15 cellular contexts compared by ENCODE assay signal in genomic region chr15:51600114-51600513, GRCh38. TPM values are rescaled to one million over a fixed set of nuclear protein-coding genes. Genes with fewer than 3 reads are reported as not detected.
DNase-seq lines count a peak whose midpoint lies in the region; ATAC-seq lines count a peak whose summit lies in the region.
"Had no signal": no experiment of that assay in that cellular context is flagged by ENCODE, and none has a peak within 500 bp of the region (broad histone marks: within the 10 kb centered on the region; RNA-seq: fewer than 3 reads in every experiment).

No MANE protein-coding gene starts in this region.

- in situ Hi-C loops in ACHN (cut with HindIII; ENCODE audit: low pct_ligation_motif_present, low pct_unique_long_range_greater_than_20kb, low sequenced_read_pairs) = no loop called here

- H3K36me3 ChIP-seq in SJCRH30 = no peaks in the 10 kb centered on the region
- H3K36me3 ChIP-seq: cardiac muscle cell, esophagus muscularis mucosa had no signal

- no peaks in the 10 kb centered on the region for H3K27me3 ChIP-seq in SJCRH30
- H3K27me3 ChIP-seq: BLaER1 treated with 17β-estradiol and CSF1 and Interleukin-3, amounts not matched to agents 10 nM and 100 nM; cardiac muscle cell; esophagus muscularis mucosa had no signal

- no peaks in the 10 kb centered on the region for H3K4me1 ChIP-seq in SJCRH30
- H3K4me1 ChIP-seq: esophagus muscularis mucosa had no signal

- ATAC-seq in GM18907 (IDR thresholded peaks at IDR 0.05; ENCODE audit: unreplicated experiment) (peak; percentile 61), esophagus mucosa (peak; percentile 55), HG02885 (IDR thresholded peaks at IDR 0.05; ENCODE audit: poor library complexity, unreplicated experiment) (no peak), HG03025 (IDR thresholded peaks at IDR 0.05; ENCODE audit: low FRiP score, unreplicated experiment) (no peak)

- no peak overlapping the region for H3K4me3 ChIP-seq in SJCRH30
- H3K4me3 ChIP-seq: BLaER1 treated with 17β-estradiol and CSF1 and Interleukin-3, amounts not matched to agents 10 nM and 100 nM; cardiac muscle cell; esophagus muscularis mucosa had no signal

- peak; percentile 52 for DNase-seq in ACHN
- peak; percentile 67 for DNase-seq in M059J (ENCODE audit: low read depth)
- DNase-seq in activated effector memory CD4-positive, alpha-beta T cell treated with anti-CD3 and anti-CD28 coated beads, Interleukin-2, amount 50 U/mL, for 16 hours = no peak
- no peak for DNase-seq in SJCRH30
- DNase-seq: activated T-cell treated with anti-CD3 and anti-CD28 coated beads, Interleukin-2, amount 50 U/mL, for 1 hour; H7; NCI-H2081 treated with DMSO at 0.1 percent for 48 hours; T1000 had no signal

- no peaks in the 10 kb centered on the region for H3K9me3 ChIP-seq in SJCRH30 (replicated peaks)
- H3K9me3 ChIP-seq: esophagus muscularis mucosa had no signal

- H3K27ac ChIP-seq in SJCRH30 = no peak overlapping the region
- H3K27ac ChIP-seq: BLaER1 treated with 17β-estradiol and CSF1 and Interleukin-3, amounts not matched to agents 10 nM and 100 nM; cardiac muscle cell; esophagus muscularis mucosa had no signal

RNA-seq across cellular contexts. Expression of gene DMXL2, which starts 22.5 kb away (rescaled TPM):
- total RNA-seq in M059J (2014; rRNA removed; shearing (Covaris generic)) = 12.6 and 14.7 TPM in 2 replicates
- 4.4 TPM for total RNA-seq in esophagus mucosa
- 16.7 and 22.4 TPM in 2 replicates for total RNA-seq in SJCRH30 (2014; rRNA removed; shearing (Covaris generic))

Comparison
In these comparisons a context has a peak if more than half of its experiments do, and no peak if none do; other contexts are left out.
1. DNase-seq: peak in ACHN (single experiment) and M059J (single experiment); none in activated effector memory CD4-positive, alpha-beta T cell treated with anti-CD3 and anti-CD28 coated beads, Interleukin-2, amount 50 U/mL, for 16 hours (single experiment) and SJCRH30 (0 of 2).
2. ATAC-seq: peak in GM18907 (single experiment) and esophagus mucosa (single experiment); none in HG02885 (single experiment) and HG03025 (single experiment).